ENCODE assay signal across 1 cellular context in the genomic region with DNA sequence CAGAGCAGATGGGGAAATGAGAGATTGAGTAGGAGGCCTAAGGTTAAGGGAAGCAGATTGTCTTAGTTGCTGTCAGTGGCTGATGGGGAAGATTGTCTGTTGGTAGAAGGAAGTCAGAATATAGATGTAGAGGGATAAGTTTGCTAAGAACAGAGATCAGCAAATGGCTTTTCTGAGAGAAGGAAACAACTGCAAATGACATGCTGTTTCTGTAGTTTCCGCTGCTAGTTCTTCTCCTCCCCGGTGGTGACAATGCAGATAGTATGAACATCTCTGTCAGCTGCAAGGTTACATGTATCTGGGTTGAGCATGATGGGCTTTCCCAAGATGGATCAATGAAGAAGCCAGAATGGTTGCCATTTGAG.
TF ChIP-seq lines count a peak whose summit lies in the region.

No MANE protein-coding gene starts in this region.

TF ChIP-seq in HepG2, 621 proteins besides CTCF, POLR2A, EP300 and RAD21:
- TF ChIP-seq ZNF350 (CRISPR knock-in tag; IDR thresholded peaks at IDR 0.05; ENCODE audit: borderline replicate concordance, low read depth) = no peak
- TF ChIP-seq, protein P1, sequence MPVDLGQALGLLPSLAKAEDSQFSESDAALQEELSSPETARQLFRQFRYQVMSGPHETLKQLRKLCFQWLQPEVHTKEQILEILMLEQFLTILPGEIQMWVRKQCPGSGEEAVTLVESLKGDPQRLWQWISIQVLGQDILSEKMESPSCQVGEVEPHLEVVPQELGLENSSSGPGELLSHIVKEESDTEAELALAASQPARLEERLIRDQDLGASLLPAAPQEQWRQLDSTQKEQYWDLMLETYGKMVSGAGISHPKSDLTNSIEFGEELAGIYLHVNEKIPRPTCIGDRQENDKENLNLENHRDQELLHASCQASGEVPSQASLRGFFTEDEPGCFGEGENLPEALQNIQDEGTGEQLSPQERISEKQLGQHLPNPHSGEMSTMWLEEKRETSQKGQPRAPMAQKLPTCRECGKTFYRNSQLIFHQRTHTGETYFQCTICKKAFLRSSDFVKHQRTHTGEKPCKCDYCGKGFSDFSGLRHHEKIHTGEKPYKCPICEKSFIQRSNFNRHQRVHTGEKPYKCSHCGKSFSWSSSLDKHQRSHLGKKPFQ (CRISPR knock-in tag; IDR thresholded peaks at IDR 0.05; ENCODE audit: insufficient replicate concordance) = no peak
- TF ChIP-seq, protein P2, sequence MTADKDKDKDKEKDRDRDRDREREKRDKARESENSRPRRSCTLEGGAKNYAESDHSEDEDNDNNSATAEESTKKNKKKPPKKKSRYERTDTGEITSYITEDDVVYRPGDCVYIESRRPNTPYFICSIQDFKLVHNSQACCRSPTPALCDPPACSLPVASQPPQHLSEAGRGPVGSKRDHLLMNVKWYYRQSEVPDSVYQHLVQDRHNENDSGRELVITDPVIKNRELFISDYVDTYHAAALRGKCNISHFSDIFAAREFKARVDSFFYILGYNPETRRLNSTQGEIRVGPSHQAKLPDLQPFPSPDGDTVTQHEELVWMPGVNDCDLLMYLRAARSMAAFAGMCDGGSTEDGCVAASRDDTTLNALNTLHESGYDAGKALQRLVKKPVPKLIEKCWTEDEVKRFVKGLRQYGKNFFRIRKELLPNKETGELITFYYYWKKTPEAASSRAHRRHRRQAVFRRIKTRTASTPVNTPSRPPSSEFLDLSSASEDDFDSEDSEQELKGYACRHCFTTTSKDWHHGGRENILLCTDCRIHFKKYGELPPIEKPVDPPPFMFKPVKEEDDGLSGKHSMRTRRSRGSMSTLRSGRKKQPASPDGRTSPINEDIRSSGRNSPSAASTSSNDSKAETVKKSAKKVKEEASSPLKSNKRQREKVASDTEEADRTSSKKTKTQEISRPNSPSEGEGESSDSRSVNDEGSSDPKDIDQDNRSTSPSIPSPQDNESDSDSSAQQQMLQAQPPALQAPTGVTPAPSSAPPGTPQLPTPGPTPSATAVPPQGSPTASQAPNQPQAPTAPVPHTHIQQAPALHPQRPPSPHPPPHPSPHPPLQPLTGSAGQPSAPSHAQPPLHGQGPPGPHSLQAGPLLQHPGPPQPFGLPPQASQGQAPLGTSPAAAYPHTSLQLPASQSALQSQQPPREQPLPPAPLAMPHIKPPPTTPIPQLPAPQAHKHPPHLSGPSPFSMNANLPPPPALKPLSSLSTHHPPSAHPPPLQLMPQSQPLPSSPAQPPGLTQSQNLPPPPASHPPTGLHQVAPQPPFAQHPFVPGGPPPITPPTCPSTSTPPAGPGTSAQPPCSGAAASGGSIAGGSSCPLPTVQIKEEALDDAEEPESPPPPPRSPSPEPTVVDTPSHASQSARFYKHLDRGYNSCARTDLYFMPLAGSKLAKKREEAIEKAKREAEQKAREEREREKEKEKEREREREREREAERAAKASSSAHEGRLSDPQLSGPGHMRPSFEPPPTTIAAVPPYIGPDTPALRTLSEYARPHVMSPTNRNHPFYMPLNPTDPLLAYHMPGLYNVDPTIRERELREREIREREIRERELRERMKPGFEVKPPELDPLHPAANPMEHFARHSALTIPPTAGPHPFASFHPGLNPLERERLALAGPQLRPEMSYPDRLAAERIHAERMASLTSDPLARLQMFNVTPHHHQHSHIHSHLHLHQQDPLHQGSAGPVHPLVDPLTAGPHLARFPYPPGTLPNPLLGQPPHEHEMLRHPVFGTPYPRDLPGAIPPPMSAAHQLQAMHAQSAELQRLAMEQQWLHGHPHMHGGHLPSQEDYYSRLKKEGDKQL (CRISPR knock-in tag; IDR thresholded peaks at IDR 0.05; ENCODE audit: low read depth) = no peak
